ENCODE assay signal across 19 cellular contexts in the genomic region with DNA sequence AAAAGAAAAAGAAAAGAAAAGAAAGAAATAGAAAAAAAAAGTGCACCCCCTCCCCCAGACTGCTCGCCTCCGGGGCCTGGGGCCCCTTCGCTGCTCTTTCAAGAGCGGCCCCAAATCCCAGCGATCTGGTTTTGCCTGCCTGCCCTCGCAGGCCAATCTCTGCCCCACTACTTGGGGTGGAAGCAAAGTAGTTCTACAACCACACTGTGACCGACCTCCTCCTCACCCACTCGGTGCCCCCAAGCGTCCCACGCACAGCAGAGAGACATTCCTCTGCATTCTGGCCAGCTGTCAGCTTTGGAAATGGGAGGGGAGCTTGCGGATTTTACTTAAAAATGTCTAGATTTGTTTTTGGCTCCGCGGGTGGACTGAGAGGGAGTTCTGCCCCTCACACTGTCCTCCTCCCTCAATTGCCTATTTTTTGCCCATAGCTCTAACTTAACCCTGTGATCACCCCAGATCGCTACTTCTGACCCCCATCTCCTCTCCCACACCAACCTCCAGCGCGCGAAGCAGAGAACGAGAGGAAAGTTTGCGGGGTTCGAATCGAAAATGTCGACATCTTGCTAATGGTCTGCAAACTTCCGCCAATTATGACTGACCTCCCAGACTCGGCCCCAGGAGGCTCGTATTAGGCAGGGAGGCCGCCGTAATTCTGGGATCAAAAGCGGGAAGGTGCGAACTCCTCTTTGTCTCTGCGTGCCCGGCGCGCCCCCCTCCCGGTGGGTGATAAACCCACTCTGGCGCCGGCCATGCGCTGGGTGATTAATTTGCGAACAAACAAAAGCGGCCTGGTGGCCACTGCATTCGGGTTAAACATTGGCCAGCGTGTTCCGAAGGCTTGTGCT. TPM values are rescaled to one million over a fixed set of nuclear protein-coding genes. Genes with fewer than 3 reads are reported as not detected.
A peak's percentile ranks its signal among the peaks of the same experiment; 100 is the strongest.
DNase-seq lines count a peak whose midpoint lies in the region; TF ChIP-seq lines count a peak whose summit lies in the region.
"Had no signal": no experiment of that assay in that cellular context is flagged by ENCODE, and none has a peak within 500 bp of the region (broad histone marks: within the 10 kb centered on the region; RNA-seq: fewer than 3 reads in every experiment).

No MANE protein-coding gene starts in this region.

- H3K4me1 ChIP-seq in BLaER1 (peaks cover 45% of the 10 kb centered on the region), neuronal stem cell (ENCODE audit: control insufficient read depth in 2 of 2, insufficient read depth in 1 of 2, low read depth in 1 of 2, low read length in 2 of 2) (peaks cover 0 to 14% of the 10 kb centered on the region in 2 donors), Karpas-422 (ENCODE audit: low read length) (no peaks in the 10 kb centered on the region)

- peak overlapping the region; percentile 80 for H3K18ac ChIP-seq in neuronal stem cell (ENCODE audit: low read length)

- no peaks in the 10 kb centered on the region for H3K79me2 ChIP-seq in Karpas-422 (ENCODE audit: low read length)

- H4K8ac ChIP-seq in neuronal stem cell (ENCODE audit: low read depth, low read length) = no peak overlapping the region

- no peaks in the 10 kb centered on the region for H3K79me1 ChIP-seq in neuronal stem cell (ENCODE audit: low read depth, low read length)

- H3K9me3 ChIP-seq in BLaER1 (no peaks in the 10 kb centered on the region; the same call in 1 of the 2 replicates), neuronal stem cell (replicated peaks in 1 of 2; ENCODE audit: control insufficient read depth in 2 of 2, insufficient read depth in 1 of 2, low read depth in 1 of 2, low read length in 2 of 2) (peaks cover 0 to 3% of the 10 kb centered on the region in 2 donors), Karpas-422 (ENCODE audit: low read length) (no peaks in the 10 kb centered on the region)
- H3K9me3 ChIP-seq: heart right ventricle had no signal

- H2AFZ ChIP-seq in neuronal stem cell (ENCODE audit: low read length) (no peak overlapping the region), Karpas-422 (ENCODE audit: low read length) (no peak overlapping the region)

- H2BK120ac ChIP-seq in neuronal stem cell (ENCODE audit: low read depth, low read length) = no peak overlapping the region

- no peak overlapping the region for H3K23ac ChIP-seq in neuronal stem cell (ENCODE audit: low read depth, low read length, poor library complexity)

- H3K36me3 Mint-ChIP-seq in HFFc6 (ENCODE audit: low read depth) = peaks cover 24% of the 10 kb centered on the region

- peak; percentile 20; the same call in 1 of the 2 replicates for TF ChIP-seq CTCF in HFFc6 (IDR thresholded peaks at IDR 0.05)
- no peak for TF ChIP-seq CTCF in foreskin fibroblast (IDR thresholded peaks at IDR 0.05; ENCODE audit: low read depth, low read length)

- H3K4me2 ChIP-seq in BLaER1 (0 out of 2 replicates have a peak overlapping the region, but pooled peaks have one; percentile 74), neuronal stem cell (ENCODE audit: insufficient read depth, low read length, poor library complexity, severe bottlenecking) (no peak overlapping the region), Karpas-422 (ENCODE audit: low read depth, low read length, poor library complexity, severe bottlenecking) (no peak overlapping the region)

- H3K27me3 Mint-ChIP-seq in HFFc6 (ENCODE audit: insufficient read depth) = peaks cover 24% of the 10 kb centered on the region

- WGBS in neuronal stem cell (ENCODE audit: extremely low coverage in 2 of 2, insufficient read length in 2 of 2, insufficient replicate concordance in 1 of 2), 2 donors = no CpG with 5 or more reads among the region's 42 CpGs

- DNase-seq in HFFc6 (no peak), foreskin fibroblast (peak in 1 of 2 donors; percentile 77), neuronal stem cell (ENCODE audit: low spot score) (no peak), D341Med (ENCODE audit: low spot score) (no peak), Karpas-422 (no peak), NCI-H82 treated with DMSO at 0.1 percent for 48 hours (lab: John Stamatoyannopoulos, UW; ENCODE audit: unreplicated experiment) (no peak), NCI-H345 treated with DMSO at 0.1 percent for 48 hours (lab: John Stamatoyannopoulos, UW; ENCODE audit: unreplicated experiment) (no peak)
- DNase-seq: activated CD8-positive, alpha-beta memory T cell treated with anti-CD3 and anti-CD28 coated beads, Interleukin-2, amount 50 U/mL, for 48 hours; activated naive CD8-positive, alpha-beta T cell treated with anti-CD3 and anti-CD28 coated beads, Interleukin-2, amount 10 ng/mL, durations not matched to agents 7 days and 5 days; central memory CD4-positive, alpha-beta T cell; DMS79 treated with DMSO at 0.1 percent for 48 hours; erythroblast; heart right ventricle; left cardiac atrium; MV-4-11; NCI-H2081 treated with DMSO at 0.1 percent for 48 hours; NCI-H748 treated with DMSO at 0.1 percent for 48 hours had no signal

- H3K4ac ChIP-seq in neuronal stem cell (ENCODE audit: low read length) = no peak overlapping the region

- no peaks in the 10 kb centered on the region for H3K9me2 ChIP-seq in Karpas-422 (replicated peaks; ENCODE audit: insufficient read depth, low read length)

- H2BK15ac ChIP-seq in neuronal stem cell (ENCODE audit: low read length) = no peak overlapping the region

- no peak overlapping the region for H3K9ac ChIP-seq in BLaER1
- H3K9ac ChIP-seq in neuronal stem cell (ENCODE audit: low read depth, low read length, poor library complexity) = no peak overlapping the region
- H3K9ac ChIP-seq in Karpas-422 (ENCODE audit: low read length) = no peak overlapping the region

- H3K4me1 Mint-ChIP-seq in HFFc6 (ENCODE audit: low read depth) = peaks cover 66% of the 10 kb centered on the region

- H3K4me3 ChIP-seq in BLaER1 (no peak overlapping the region), foreskin fibroblast (ENCODE audit: low read depth in 1 of 2, low read length in 2 of 2) (peak overlapping the region; percentile 62 to 92), neuronal stem cell (ENCODE audit: low read length in 2 of 2) (no peak overlapping the region), Karpas-422 (ENCODE audit: low read length) (no peak overlapping the region)
- H3K4me3 ChIP-seq: heart right ventricle had no signal

- peak overlapping the region; percentile 100 for H3K27ac Mint-ChIP-seq in HFFc6
- H3K27ac Mint-ChIP-seq: activated naive CD8-positive, alpha-beta T cell treated with anti-CD3 and anti-CD28 coated beads, Interleukin-2, amount 10 ng/mL, durations not matched to agents 7 days and 5 days; stimulated activated naive CD8-positive, alpha-beta T cell treated with anti-CD3 and anti-CD28 coated beads, Interleukin-15, Interleukin-2, amounts not matched to agents 100 ng/mL and 50 ng/mL, for 24 hours had no signal

- H2BK5ac ChIP-seq in neuronal stem cell (ENCODE audit: low read length) = no peak overlapping the region

- H4K20me1 ChIP-seq in BLaER1 = peaks cover 81% of the 10 kb centered on the region
- H4K20me1 ChIP-seq in Karpas-422 (ENCODE audit: insufficient read depth, low read depth, low read length) = no peaks in the 10 kb centered on the region

- H4K91ac ChIP-seq in neuronal stem cell (ENCODE audit: low read depth, low read length, poor library complexity) = no peak overlapping the region

- H3K36me3 ChIP-seq in BLaER1 (no peaks in the 10 kb centered on the region), neuronal stem cell (replicated peaks in 1 of 2; ENCODE audit: control insufficient read depth in 2 of 2, insufficient read depth in 2 of 2, low read length in 2 of 2) (no peaks in the 10 kb centered on the region), Karpas-422 (ENCODE audit: insufficient read depth, low read length) (no peaks in the 10 kb centered on the region)
- H3K36me3 ChIP-seq: heart right ventricle had no signal

- H3K14ac ChIP-seq in neuronal stem cell (ENCODE audit: low read length) = no peak overlapping the region

- no peak overlapping the region for H2BK12ac ChIP-seq in neuronal stem cell (ENCODE audit: low read length)

- H3K27ac ChIP-seq in BLaER1 (no peak overlapping the region), neuronal stem cell (replicated peaks; ENCODE audit: low read length) (no peak overlapping the region), Karpas-422 (ENCODE audit: low read length) (no peak overlapping the region)
- H3K27ac ChIP-seq: heart right ventricle had no signal

- H3K27me3 ChIP-seq in BLaER1 (peaks cover 100% of the 10 kb centered on the region), neuronal stem cell (ENCODE audit: control insufficient read depth in 3 of 3, insufficient read depth in 3 of 3, low read depth in 1 of 3, low read length in 3 of 3) (peaks cover 54 to 99% (median 91%) of the 10 kb centered on the region in 3 experiments), Karpas-422 (ENCODE audit: low read length) (no peaks in the 10 kb centered on the region)

- H2AK5ac ChIP-seq in neuronal stem cell (ENCODE audit: low read depth, low read length) = peak overlapping the region; percentile 53

- peak overlapping the region; percentile 99 for H3K4me3 Mint-ChIP-seq in HFFc6
- H3K4me3 Mint-ChIP-seq: activated naive CD8-positive, alpha-beta T cell treated with anti-CD3 and anti-CD28 coated beads, Interleukin-2, amount 10 ng/mL, durations not matched to agents 7 days and 5 days; stimulated activated naive CD8-positive, alpha-beta T cell treated with anti-CD3 and anti-CD28 coated beads, Interleukin-15, Interleukin-2, amounts not matched to agents 100 ng/mL and 50 ng/mL, for 24 hours had no signal

- peaks cover 21% of the 10 kb centered on the region for H3K9me3 Mint-ChIP-seq in HFFc6
- H3K9me3 Mint-ChIP-seq: stimulated activated naive CD8-positive, alpha-beta T cell treated with anti-CD3 and anti-CD28 coated beads, Interleukin-15, Interleukin-2, amounts not matched to agents 100 ng/mL and 50 ng/mL, for 24 hours had no signal

RNA-seq across cellular contexts. Expression of a gene that starts 2.7 kb away (rescaled TPM):
- 100 to 1,000 TPM; 108 to 145 (median 127) TPM for total RNA-seq in HFFc6 (2021; fragmentation: NEBNext Ultra II Directional; extraction: Animal tissue kit (Norgen Biotek cat#: 25700))
- polyA plus RNA-seq in neuronal stem cell (2013, experiment 1 of 2) = not detected
- not detected for polyA plus RNA-seq in neuronal stem cell (2013, experiment 2 of 2)
- not detected in 2 replicates for total RNA-seq in Karpas-422 (2014; rRNA removed; shearing (Covaris generic); ENCODE audit: low replicate concordance)
- total RNA-seq: activated naive CD8-positive, alpha-beta T cell treated with anti-CD3 and anti-CD28 coated beads, Interleukin-2, amount 10 ng/mL, durations not matched to agents 7 days and 5 days had no signal

Comparison
In these comparisons a context has a peak if more than half of its experiments do, and no peak if none do; other contexts are left out.
1. H3K4me3 ChIP-seq: peak in foreskin fibroblast (2 of 2); none in BLaER1 (single experiment), neuronal stem cell (0 of 2) and Karpas-422 (single experiment).
2. RNA of a gene that starts 2.7 kb away (total RNA-seq): 108 to 145 TPM in HFFc6; not detected in Karpas-422; every median in the first group is over 100 times any median in the second.